Comparison of ENCODE assay signal across 8 cellular contexts in the genomic region with DNA sequence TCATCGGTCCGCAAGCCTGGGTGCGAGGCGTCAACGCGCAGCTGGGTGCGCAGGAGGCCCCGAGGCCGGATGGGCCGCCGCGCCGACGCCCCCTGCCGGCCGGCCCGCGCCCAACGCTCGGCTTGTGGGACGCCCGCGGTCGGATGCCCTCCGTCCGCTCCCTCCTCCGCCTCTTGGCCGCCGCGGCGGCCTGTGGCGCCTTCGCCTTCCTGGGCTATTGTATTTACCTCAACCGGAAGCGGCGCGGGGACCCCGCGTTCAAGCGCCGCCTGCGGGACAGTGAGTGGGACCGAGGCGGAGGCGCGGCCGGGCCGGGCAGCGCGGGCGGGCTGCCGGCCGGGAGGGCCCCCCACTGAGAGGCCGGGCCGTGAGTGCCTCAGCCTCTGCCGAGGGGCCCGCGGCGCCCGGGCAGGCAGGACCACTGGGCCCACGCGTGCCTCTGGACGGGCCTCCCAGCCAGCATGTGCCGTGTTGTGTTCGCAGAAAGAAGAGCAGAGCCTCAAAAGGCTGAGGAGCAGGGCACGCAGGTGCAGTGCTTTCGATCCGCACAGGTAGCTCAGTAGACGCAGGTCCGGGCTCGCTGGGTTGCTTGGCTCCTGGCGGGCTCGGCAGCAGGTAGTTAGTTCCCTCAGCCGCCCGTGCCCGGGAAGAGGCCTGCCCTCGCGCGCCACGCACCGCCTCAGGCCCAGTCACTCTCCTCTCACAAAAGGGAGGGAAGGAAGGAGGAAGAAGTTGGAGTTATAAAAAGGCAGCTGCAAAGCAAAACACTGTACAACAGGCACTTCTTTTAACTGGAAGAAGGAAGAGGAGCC. TPM values are rescaled to one million over a fixed set of nuclear protein-coding genes. Genes with fewer than 3 reads are reported as not detected.
DNase-seq lines count a peak whose midpoint lies in the region; ATAC-seq and TF ChIP-seq lines count a peak whose summit lies in the region.

TSS of gene TOMM20L (plus strand) at position 116 of the 812 bp plus-strand sequence. CDS start at position 144, 28 bp downstream.

- no peaks in the 10 kb centered on the region for H3K9me3 Mint-ChIP-seq in progenitor cell of endocrine pancreas (ENCODE audit: low read depth)

- H3K36me3 Mint-ChIP-seq in progenitor cell of endocrine pancreas (ENCODE audit: insufficient read depth) = peaks cover 2% of the 10 kb centered on the region

- H3K27me3 Mint-ChIP-seq in progenitor cell of endocrine pancreas = peaks cover 13% of the 10 kb centered on the region

- H3K4me1 Mint-ChIP-seq in progenitor cell of endocrine pancreas (ENCODE audit: low read depth) = peaks cover 3% of the 10 kb centered on the region

- H3K27me3 ChIP-seq in adipocyte (replicated peaks; ENCODE audit: control insufficient read depth, insufficient read depth, low read length) = no peaks in the 10 kb centered on the region
- H3K27me3 ChIP-seq in heart right ventricle = no peaks in the 10 kb centered on the region

- H3K27ac Mint-ChIP-seq in progenitor cell of endocrine pancreas = peak within 1 kb of the TSS; percentile 94

- ATAC-seq in GM21515 (IDR thresholded peaks at IDR 0.05; ENCODE audit: unreplicated experiment) (peak; percentile 94), heart right ventricle (peak; percentile 87 to 97 (median 93))

- H3K4me3 ChIP-seq in adipocyte (ENCODE audit: low read length) = peak within 1 kb of the TSS; percentile 79
- peak within 1 kb of the TSS; percentile 47 to 67 (median 56) for H3K4me3 ChIP-seq in heart right ventricle

- peak within 1 kb of the TSS; percentile 80 for H3K9ac ChIP-seq in adipocyte (ENCODE audit: low read length)

- TF ChIP-seq CTCF in heart right ventricle (IDR thresholded peaks at IDR 0.05) (peak; percentile 76 to 97 (median 88)), progenitor cell of endocrine pancreas (IDR thresholded peaks at IDR 0.05; ENCODE audit: unreplicated experiment) (peak; percentile 96)

- peak within 1 kb of the TSS; percentile 79 for H3K4me3 Mint-ChIP-seq in progenitor cell of endocrine pancreas (ENCODE audit: low read depth)

- intact Hi-C loops in heart right ventricle (cut with DNase I) = loop anchor here in 3 of 10 donors (5.0 to 10.0 kb wide), 3 partner anchors 281 to 291 kb away; no protein-coding TSS in a partner anchor

- 3 to 5% methylated on average over 77 to 81 of the region's 81 CpGs for WGBS in heart right ventricle, 2 donors

- H3K4me1 ChIP-seq in adipocyte (ENCODE audit: control insufficient read depth, insufficient read depth, low read length) = peaks cover 3% of the 10 kb centered on the region
- peaks cover 0 to 13% (median 5%) of the 10 kb centered on the region in 9 donors for H3K4me1 ChIP-seq in heart right ventricle

- no peaks in the 10 kb centered on the region for H3K9me3 ChIP-seq in adipocyte (ENCODE audit: control insufficient read depth, low read length)
- no peaks in the 10 kb centered on the region for H3K9me3 ChIP-seq in heart right ventricle

- H3K36me3 ChIP-seq in adipocyte (ENCODE audit: control insufficient read depth, insufficient read depth, low read length, severe bottlenecking) (no peaks in the 10 kb centered on the region), heart right ventricle (no peaks in the 10 kb centered on the region)

- H3K27ac ChIP-seq in heart right ventricle = peak within 1 kb of the TSS in 9 of 10 donors; percentile 60 to 87 (median 80)

- DNase-seq in Daoy (ENCODE audit: low read depth) = peak; percentile 90
- peak; percentile 87 for DNase-seq in HuH-7 (ENCODE audit: low spot score)
- DNase-seq in SKM-1 (lab: John Stamatoyannopoulos, UW; ENCODE audit: unreplicated experiment) = peak; percentile 30
- DNase-seq in adipocyte (ENCODE audit: low read depth) = peak; percentile 83
- DNase-seq in heart right ventricle = peak; percentile 73 to 81
- peak; percentile 72 for DNase-seq in progenitor cell of endocrine pancreas (ENCODE audit: low spot score, unreplicated experiment)
- peak; percentile 78 for DNase-seq in ureter (ENCODE audit: low spot score)

RNA-seq across cellular contexts. Expression of gene TOMM20L, which starts in this region (rescaled TPM):
- total RNA-seq in Daoy (2014; rRNA removed; shearing (Covaris generic)) = not detected in 2 replicates
- total RNA-seq in heart right ventricle = not detected
- not detected for polyA plus RNA-seq in heart right ventricle
- total RNA-seq in progenitor cell of endocrine pancreas = 0.55 TPM in 1 of 2 replicates, not detected in the other
- total RNA-seq in ureter = not detected

Comparison
In these comparisons a context has a peak if more than half of its experiments do, and no peak if none do; other contexts are left out.
1. Peak in every context shown above with its lines: DNase-seq, ATAC-seq, H3K4me3 ChIP-seq and H3K27ac ChIP-seq.
2. Peak in DNase-seq in Daoy; RNA of the gene not detected or under 1 TPM.
3. Peak in DNase-seq, ATAC-seq, H3K4me3 ChIP-seq and H3K27ac ChIP-seq in heart right ventricle; RNA of the gene not detected or under 1 TPM.
4. Peak in DNase-seq in progenitor cell of endocrine pancreas; RNA of the gene not detected or under 1 TPM.
5. Peak in DNase-seq in ureter; RNA of the gene not detected or under 1 TPM.
6. DNase-seq: peak in every context shown above with its lines; median percentile 90 in Daoy; 87 in HuH-7; 83 in adipocyte; 78 in ureter; 77 in heart right ventricle; 72 in progenitor cell of endocrine pancreas; 30 in SKM-1.